ENCODE assay signal across 16 cellular contexts in the genomic region with DNA sequence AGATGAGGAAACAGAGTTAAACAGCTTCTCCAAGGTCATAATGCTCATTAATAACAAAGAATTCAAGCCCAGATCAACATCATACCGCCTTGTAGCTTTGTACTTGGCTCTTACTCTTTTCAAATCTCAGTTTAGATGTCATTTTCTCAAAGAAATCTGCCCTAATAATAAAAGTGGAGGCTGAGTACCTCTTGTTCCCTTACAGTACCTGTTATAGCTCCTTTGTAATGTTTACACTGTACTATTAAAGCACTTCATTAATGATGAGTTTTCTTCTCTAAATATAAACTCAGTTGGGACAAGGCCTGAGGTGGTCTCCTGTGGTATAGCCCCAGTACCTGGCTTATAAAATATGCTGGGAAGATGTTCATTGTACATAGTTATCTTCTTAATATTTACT. TPM values are rescaled to one million over a fixed set of nuclear protein-coding genes. Genes with fewer than 3 reads are reported as not detected.
DNase-seq lines count a peak whose midpoint lies in the region; ATAC-seq and TF ChIP-seq lines count a peak whose summit lies in the region.
"Had no signal": no experiment of that assay in that cellular context is flagged by ENCODE, and none has a peak within 500 bp of the region (broad histone marks: within the 10 kb centered on the region; RNA-seq: fewer than 3 reads in every experiment).

No MANE protein-coding gene starts in this region.

- H3K27me3 ChIP-seq in gastroesophageal sphincter = no peaks in the 10 kb centered on the region
- H3K27me3 ChIP-seq: BE2C, Peyer's patch had no signal

- DNase-seq in activated T-cell treated with anti-CD3 and anti-CD28 coated beads, Interleukin-2, amount 50 U/mL, for 24 hours = no peak
- no peak for DNase-seq in activated T-cell treated with anti-CD3 and anti-CD28 coated beads, Interleukin-2, amount 50 U/mL, for 48 hours
- DNase-seq in stimulated activated naive CD8-positive, alpha-beta T cell treated with anti-CD3 and anti-CD28 coated beads, Interleukin-15, Interleukin-2, amounts not matched to agents 100 U/mL and 50 U/mL, for 24 hours = no peak
- DNase-seq in Kasumi-1 (lab: John Stamatoyannopoulos, UW) (no peak), inferior parietal cortex (ENCODE audit: extremely low spot score) (no peak)
- DNase-seq: BE2C; CD4-positive, CD25-positive, alpha-beta regulatory T cell; GOT3; NCI-H1105 treated with DMSO at 0.1 percent for 48 hours; NCI-H1694; NCI-H2081 treated with DMSO at 0.1 percent for 48 hours; Peyer's patch had no signal

- H3K4me1 ChIP-seq in gastroesophageal sphincter = peaks cover 8 to 62% (median 13%) of the 10 kb centered on the region in 3 donors
- H3K4me1 ChIP-seq: BE2C had no signal

- H3K9me3 ChIP-seq in gastroesophageal sphincter = no peaks in the 10 kb centered on the region
- H3K9me3 ChIP-seq: BE2C, Peyer's patch had no signal

- no peak for TF ChIP-seq POLR2A in gastroesophageal sphincter (IDR thresholded peaks at IDR 0.05)

- H3K9me3 Mint-ChIP-seq in activated T-cell treated with anti-CD3 and anti-CD28 coated beads, Interleukin-2, amount 50 U/mL, for 24 hours = no peaks in the 10 kb centered on the region
- H3K9me3 Mint-ChIP-seq in stimulated activated naive CD8-positive, alpha-beta T cell treated with anti-CD3 and anti-CD28 coated beads, Interleukin-15, Interleukin-2, amounts not matched to agents 100 ng/mL and 50 ng/mL, for 24 hours = no peaks in the 10 kb centered on the region
- H3K9me3 Mint-ChIP-seq: CD4-positive, CD25-positive, alpha-beta regulatory T cell had no signal

- no peak for TF ChIP-seq EP300 in gastroesophageal sphincter (IDR thresholded peaks at IDR 0.05)

- 64 to 67% methylated on average over 1 of the region's 1 CpG for WGBS in gastroesophageal sphincter (ENCODE audit: low coverage in 1 of 2), 2 donors

- peaks cover 98% of the 10 kb centered on the region for H3K36me3 Mint-ChIP-seq in activated T-cell treated with anti-CD3 and anti-CD28 coated beads, Interleukin-2, amount 50 U/mL, for 24 hours (ENCODE audit: low read depth)
- H3K36me3 Mint-ChIP-seq in stimulated activated naive CD8-positive, alpha-beta T cell treated with anti-CD3 and anti-CD28 coated beads, Interleukin-15, Interleukin-2, amounts not matched to agents 100 ng/mL and 50 ng/mL, for 24 hours (ENCODE audit: low read depth) = peaks cover 86% of the 10 kb centered on the region

- H3K36me3 ChIP-seq in gastroesophageal sphincter = peaks cover 19 to 97% of the 10 kb centered on the region in 2 donors

- H3K27ac ChIP-seq in gastroesophageal sphincter = peak overlapping the region in 3 of 4 donors; percentile 2 to 62 (median 56)
- H3K27ac ChIP-seq: Peyer's patch had no signal

- H3K4me1 Mint-ChIP-seq in activated T-cell treated with anti-CD3 and anti-CD28 coated beads, Interleukin-2, amount 50 U/mL, for 24 hours (ENCODE audit: low read depth) = peaks cover 35% of the 10 kb centered on the region
- H3K4me1 Mint-ChIP-seq in stimulated activated naive CD8-positive, alpha-beta T cell treated with anti-CD3 and anti-CD28 coated beads, Interleukin-15, Interleukin-2, amounts not matched to agents 100 ng/mL and 50 ng/mL, for 24 hours (ENCODE audit: low read depth) = peaks cover 18% of the 10 kb centered on the region

- TF ChIP-seq CTCF in gastroesophageal sphincter (IDR thresholded peaks at IDR 0.05) = no peak

- no peaks in the 10 kb centered on the region for H3K27me3 Mint-ChIP-seq in activated T-cell treated with anti-CD3 and anti-CD28 coated beads, Interleukin-2, amount 50 U/mL, for 24 hours
- no peaks in the 10 kb centered on the region for H3K27me3 Mint-ChIP-seq in stimulated activated naive CD8-positive, alpha-beta T cell treated with anti-CD3 and anti-CD28 coated beads, Interleukin-15, Interleukin-2, amounts not matched to agents 100 ng/mL and 50 ng/mL, for 24 hours
- H3K27me3 Mint-ChIP-seq: CD4-positive, CD25-positive, alpha-beta regulatory T cell had no signal

- no peak overlapping the region for H3K4me3 ChIP-seq in gastroesophageal sphincter
- H3K4me3 ChIP-seq: K562, Peyer's patch had no signal

- no peak overlapping the region for H3K4me3 Mint-ChIP-seq in activated T-cell treated with anti-CD3 and anti-CD28 coated beads, Interleukin-2, amount 50 U/mL, for 24 hours
- no peak overlapping the region for H3K4me3 Mint-ChIP-seq in stimulated activated naive CD8-positive, alpha-beta T cell treated with anti-CD3 and anti-CD28 coated beads, Interleukin-15, Interleukin-2, amounts not matched to agents 100 ng/mL and 50 ng/mL, for 24 hours
- H3K4me3 Mint-ChIP-seq: CD4-positive, CD25-positive, alpha-beta regulatory T cell had no signal

- no peak for ATAC-seq in stimulated activated naive CD8-positive, alpha-beta T cell treated with anti-CD3 and anti-CD28 coated beads, Interleukin-15, Interleukin-2, amounts not matched to agents 100 U/mL and 50 U/mL, for 24 hours
- ATAC-seq in gastroesophageal sphincter = no peak
- ATAC-seq: HCT116, K562 had no signal

- H3K27ac Mint-ChIP-seq in activated T-cell treated with anti-CD3 and anti-CD28 coated beads, Interleukin-2, amount 50 U/mL, for 24 hours = peak overlapping the region; percentile 45
- peak overlapping the region; percentile 17 for H3K27ac Mint-ChIP-seq in stimulated activated naive CD8-positive, alpha-beta T cell treated with anti-CD3 and anti-CD28 coated beads, Interleukin-15, Interleukin-2, amounts not matched to agents 100 ng/mL and 50 ng/mL, for 24 hours

RNA-seq across cellular contexts. Expression of a gene that starts 7.8 kb away (rescaled TPM):
- total RNA-seq in gastroesophageal sphincter = 10 to 100 TPM; 12.0 to 20.4 (median 17.4) TPM
